ENCODE assay signal across 10 cellular contexts in genomic region chr2:203237501-203238238, GRCh38. TPM values are rescaled to one million over a fixed set of nuclear protein-coding genes. Genes with fewer than 3 reads are reported as not detected.
DNase-seq lines count a peak whose midpoint lies in the region; ATAC-seq and TF ChIP-seq lines count a peak whose summit lies in the region.
"Had no signal": no experiment of that assay in that cellular context is flagged by ENCODE, and none has a peak within 500 bp of the region (broad histone marks: within the 10 kb centered on the region; RNA-seq: fewer than 3 reads in every experiment).

No MANE protein-coding gene starts in this region.

- ATAC-seq in HG03159 (IDR thresholded peaks at IDR 0.05; ENCODE audit: unreplicated experiment) (no peak), HG02970 (IDR thresholded peaks at IDR 0.05; ENCODE audit: low FRiP score, unreplicated experiment) (no peak)

- intact Hi-C loops in CD14-positive monocyte (cut with micrococcal nuclease) = loop anchor here (2.0 to 10.0 kb wide), 4 partner anchors 223 to 665 kb away; partner anchors contain the start of genes WDR12 (in 2 of the 2), CARF (in 1 of the 2) and NBEAL1 (in 1 of the 2)

- peak overlapping the region in 4 of 7 donors; percentile 57 to 96 (median 77) for H3K27ac Mint-ChIP-seq in CD14-positive monocyte
- H3K27ac Mint-ChIP-seq in brain = peak overlapping the region; percentile 53 to 99 (median 93)
- peak overlapping the region; percentile 86 for H3K27ac Mint-ChIP-seq in nephron progenitor cell

- DNase-seq in CD14-positive monocyte (ENCODE audit: low spot score) (no peak), MG63 (no peak), nephron progenitor cell (no peak), NCI-H2196 treated with DMSO at 0.1 percent for 48 hours (lab: John Stamatoyannopoulos, UW; ENCODE audit: unreplicated experiment) (no peak)
- no peak for DNase-seq in stimulated activated CD4-positive, alpha-beta T cell treated with anti-CD3 and anti-CD28 coated beads, Interleukin-12 subunit alpha, Interleukin-12 subunit beta, amount 100 ng/mL, for 4 hours
- DNase-seq: NCI-H2029 had no signal

- H3K36me3 ChIP-seq in MG63 = peaks cover 16% of the 10 kb centered on the region
- H3K36me3 ChIP-seq: cardiac muscle cell had no signal

- H3K27me3 Mint-ChIP-seq in CD14-positive monocyte (ENCODE audit: low read depth in 3 of 3) (peaks cover 0 to 3% (median 0%) of the 10 kb centered on the region in 3 donors), brain (peaks cover 6% of the 10 kb centered on the region), nephron progenitor cell (ENCODE audit: low read depth, poor library complexity) (no peaks in the 10 kb centered on the region)

- peaks cover 20% of the 10 kb centered on the region for H3K4me1 Mint-ChIP-seq in CD14-positive monocyte
- H3K4me1 Mint-ChIP-seq in brain = peaks cover 29% of the 10 kb centered on the region
- H3K4me1 Mint-ChIP-seq in nephron progenitor cell = peaks cover 17% of the 10 kb centered on the region

- peak overlapping the region; percentile 77 for H3K4me3 ChIP-seq in MG63

- H3K9me3 Mint-ChIP-seq in CD14-positive monocyte (no peaks in the 10 kb centered on the region), brain (no peaks in the 10 kb centered on the region), nephron progenitor cell (no peaks in the 10 kb centered on the region)

- TF ChIP-seq CTCF in CD14-positive monocyte (IDR thresholded peaks at IDR 0.05) = no peak
- TF ChIP-seq CTCF in brain (conservative IDR thresholded peaks at IDR 0.05) = no peak
- TF ChIP-seq CTCF in nephron progenitor cell (IDR thresholded peaks at IDR 0.05) = no peak

- H3K4me3 Mint-ChIP-seq in CD14-positive monocyte = peak overlapping the region; percentile 95 to 98
- peak overlapping the region; percentile 89 to 98 (median 95) for H3K4me3 Mint-ChIP-seq in brain
- H3K4me3 Mint-ChIP-seq in nephron progenitor cell = peak overlapping the region; percentile 92

- H3K27me3 ChIP-seq in MG63 = no peaks in the 10 kb centered on the region
- H3K27me3 ChIP-seq: cardiac muscle cell had no signal

- peaks cover 10 to 12% of the 10 kb centered on the region in 2 donors for H3K36me3 Mint-ChIP-seq in CD14-positive monocyte
- H3K36me3 Mint-ChIP-seq in brain = peaks cover 15% of the 10 kb centered on the region
- peaks cover 23% of the 10 kb centered on the region for H3K36me3 Mint-ChIP-seq in nephron progenitor cell (ENCODE audit: low read depth)

- H3K9me3 ChIP-seq in MG63 = no peaks in the 10 kb centered on the region

RNA-seq across cellular contexts. Expression of gene CYP20A1, which starts 1.1 kb away (rescaled TPM):
- 10 to 100 TPM; 15.4 to 17.6 TPM for polyA plus RNA-seq in CD14-positive monocyte
- 17.6 and 22.4 TPM in 2 replicates for total RNA-seq in MG63 (2014; rRNA removed; shearing (Covaris generic); ENCODE audit: low replicate concordance)
- polyA plus RNA-seq in brain (ENCODE audit: insufficient read depth, low read depth, low replicate concordance) = 5.6 TPM
